ENCODE assay signal across 14 cellular contexts in the genomic region with DNA sequence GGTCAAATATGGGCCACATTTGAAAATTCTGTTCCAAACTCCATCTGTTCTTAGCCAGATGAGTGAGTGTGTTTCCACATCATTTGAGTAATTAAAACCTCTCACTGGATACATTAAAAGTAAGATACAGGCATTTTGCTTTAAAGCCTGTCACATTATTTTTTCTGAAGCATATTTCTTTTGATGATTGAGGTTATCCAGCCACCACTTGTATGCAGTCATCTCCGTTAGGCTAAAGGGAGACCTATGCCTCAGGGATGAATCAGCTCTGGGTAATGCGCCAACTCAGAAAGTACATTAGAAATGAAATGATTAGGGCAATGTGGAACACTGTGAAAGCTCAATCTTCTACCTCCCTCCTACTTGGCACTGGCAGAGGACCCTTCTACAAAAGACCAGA.
DNase-seq lines count a peak whose midpoint lies in the region; ATAC-seq, FAIRE-seq and TF ChIP-seq lines count a peak whose summit lies in the region.
"Had no signal": no experiment of that assay in that cellular context is flagged by ENCODE, and none has a peak within 500 bp of the region (broad histone marks: within the 10 kb centered on the region; RNA-seq: fewer than 3 reads in every experiment).

No MANE protein-coding gene starts in this region.

- no peaks in the 10 kb centered on the region for H3K27me3 ChIP-seq in IMR-90 (ENCODE audit: control insufficient read depth, insufficient read depth, low read length)
- no peaks in the 10 kb centered on the region for H3K27me3 ChIP-seq in astrocyte (ENCODE audit: insufficient read depth, low read length)

- no CpG with 5 or more reads among the region's 2 CpGs for WGBS in IMR-90 (ENCODE audit: extremely low coverage in 2 of 2, insufficient read length in 1 of 2), 2 experiments

- H2BK120ac ChIP-seq in IMR-90 (ENCODE audit: low read depth, low read length), result peak overlapping the region; percentile 92

- no peaks in the 10 kb centered on the region for H4K20me1 ChIP-seq in IMR-90 (ENCODE audit: insufficient read depth, low read length)
- H4K20me1 ChIP-seq in astrocyte (ENCODE audit: insufficient read depth, low read length), result no peaks in the 10 kb centered on the region

- peak overlapping the region; percentile 96 for H2BK20ac ChIP-seq in IMR-90 (ENCODE audit: low read depth, low read length)

- H3K56ac ChIP-seq in IMR-90 (ENCODE audit: extremely low read depth, insufficient read depth, low read length), result peak overlapping the region; percentile 36

- H4K91ac ChIP-seq in IMR-90 (ENCODE audit: insufficient read depth, low read depth, low read length), result peak overlapping the region; percentile 41; the same call in 1 of the 2 replicates

- H3K9me3 ChIP-seq in IMR-90 (ENCODE audit: control insufficient read depth, insufficient read depth, low read length) (no peaks in the 10 kb centered on the region), astrocyte (ENCODE audit: insufficient read depth, low read depth, low read length) (no peaks in the 10 kb centered on the region)
- H3K9me3 ChIP-seq: heart left ventricle had no signal

- H2AK5ac ChIP-seq in IMR-90 (ENCODE audit: low read depth, low read length), result 0 out of 2 replicates have a peak overlapping the region, but pooled peaks have one; percentile 32

- H3K27me3 Mint-ChIP-seq in astrocyte (ENCODE audit: low read depth, unreplicated experiment), result no peaks in the 10 kb centered on the region

- peak overlapping the region; percentile 82 for H2BK5ac ChIP-seq in IMR-90 (ENCODE audit: low read depth, low read length, poor library complexity, severe bottlenecking)

- peak overlapping the region; percentile 1 for H3K4me3 Mint-ChIP-seq in astrocyte (ENCODE audit: unreplicated experiment)
- H3K4me3 Mint-ChIP-seq: activated T-cell treated with anti-CD3 and anti-CD28 coated beads, Interleukin-2, amount 50 U/mL, for 72 hours; CD14-positive monocyte; central memory CD8-positive, alpha-beta T cell; WTC11 had no signal

- peaks cover 43% of the 10 kb centered on the region for H3K4me1 Mint-ChIP-seq in astrocyte (ENCODE audit: low read depth, unreplicated experiment)

- H3K27ac ChIP-seq in IMR-90 (ENCODE audit: insufficient read depth, low read length), result peak overlapping the region; percentile 74; the same call in 1 of the 2 replicates
- peak overlapping the region; percentile 80 for H3K27ac ChIP-seq in astrocyte (ENCODE audit: low read depth, low read length)
- H3K27ac ChIP-seq: heart left ventricle had no signal

- H3K14ac ChIP-seq in IMR-90 (replicated peaks; ENCODE audit: low read depth, low read length), result peak overlapping the region; percentile 61; the same call in 1 of the 2 replicates

- H3K79me2 ChIP-seq in astrocyte (ENCODE audit: insufficient read depth, low read length), result no peaks in the 10 kb centered on the region

- no peaks in the 10 kb centered on the region for H3K79me1 ChIP-seq in IMR-90 (ENCODE audit: low read depth in 1 of 2, low read length in 2 of 2)

- peak overlapping the region; percentile 11 to 82; a peak in 2 of 4 replicates for H4K8ac ChIP-seq in IMR-90 (ENCODE audit: low read depth in 2 of 2, low read length in 2 of 2)

- no peak overlapping the region for H3K9ac ChIP-seq in IMR-90 (ENCODE audit: low read depth, low read length)
- peak overlapping the region; percentile 68 for H3K9ac ChIP-seq in astrocyte (ENCODE audit: low read length)

- H3K4me2 ChIP-seq in IMR-90 (ENCODE audit: low read depth, low read length) (peak overlapping the region; percentile 59), astrocyte (ENCODE audit: low read length) (peak overlapping the region; percentile 70)

- peak overlapping the region; percentile 80; the same call in 1 of the 2 replicates for H3K18ac ChIP-seq in IMR-90 (ENCODE audit: low read depth, low read length)

- peak overlapping the region; percentile 99; the same call in 2 of the 3 replicates for H2BK15ac ChIP-seq in IMR-90 (ENCODE audit: low read depth, low read length)

- H3K9me3 Mint-ChIP-seq in astrocyte (ENCODE audit: unreplicated experiment), result no peaks in the 10 kb centered on the region
- H3K9me3 Mint-ChIP-seq: CD14-positive monocyte; central memory CD8-positive, alpha-beta T cell had no signal

- H3K4ac ChIP-seq in IMR-90 (ENCODE audit: low read depth, low read length), result peak overlapping the region; percentile 75

- H3K27ac Mint-ChIP-seq in astrocyte (ENCODE audit: unreplicated experiment), result peak overlapping the region; percentile 76
- H3K27ac Mint-ChIP-seq: activated T-cell treated with anti-CD3 and anti-CD28 coated beads, Interleukin-2, amount 50 U/mL, for 72 hours; CD14-positive monocyte; WTC11 had no signal

- dilution Hi-C loops in IMR-90 (cut with HindIII; ENCODE audit: low sequenced_read_pairs, unreplicated experiment), result no loop called here

- no peak overlapping the region for H2AK9ac ChIP-seq in IMR-90 (replicated peaks; ENCODE audit: low read depth, low read length, poor library complexity)

- DNase-seq in AG08396 (ENCODE audit: low spot score) (peak; percentile 69), IMR-90 (peak; percentile 95), astrocyte (ENCODE audit: low read depth) (peak; percentile 99), HuH-7.5 (ENCODE audit: low spot score) (no peak), epidermal melanocyte (ENCODE audit: insufficient read length, low spot score) (no peak), NOMO-1 treated with dmso at 0.1 percent for 144 hours (lab: John Stamatoyannopoulos, UW; ENCODE audit: unreplicated experiment) (no peak)
- DNase-seq: activated T-cell treated with anti-CD3 and anti-CD28 coated beads, Interleukin-2, amount 50 U/mL, for 72 hours; heart left ventricle; NCI-H1436 had no signal

- no peak for TF ChIP-seq POLR2A in IMR-90 (IDR thresholded peaks at IDR 0.05; ENCODE audit: low read depth, low read length)

- no peaks in the 10 kb centered on the region; the same call in 1 of the 2 replicates for H3K36me3 ChIP-seq in IMR-90 (ENCODE audit: control insufficient read depth, insufficient read depth, low read length)
- H3K36me3 ChIP-seq in astrocyte (ENCODE audit: insufficient read depth, low read length), result no peaks in the 10 kb centered on the region
- H3K36me3 ChIP-seq: heart left ventricle had no signal

- H3K4me1 ChIP-seq in IMR-90 (ENCODE audit: control insufficient read depth, insufficient read depth, low read length) (peaks cover 33% of the 10 kb centered on the region), astrocyte (ENCODE audit: insufficient read depth, low read length) (peaks cover 57% of the 10 kb centered on the region)

- peaks cover 15% of the 10 kb centered on the region for H3K9me1 ChIP-seq in IMR-90 (ENCODE audit: insufficient read depth, low read length)

- H3K4me3 ChIP-seq in IMR-90 (ENCODE audit: insufficient read depth, low read depth, low read length) (no peak overlapping the region), astrocyte (ENCODE audit: insufficient read depth, low read depth, low read length) (no peak overlapping the region)
- H3K4me3 ChIP-seq: heart left ventricle had no signal

- H3K36me3 Mint-ChIP-seq in astrocyte (ENCODE audit: low read depth, unreplicated experiment), result no peaks in the 10 kb centered on the region
- H3K36me3 Mint-ChIP-seq: CD14-positive monocyte, WTC11 had no signal

- peak overlapping the region; percentile 70; the same call in 1 of the 2 replicates for H4K5ac ChIP-seq in IMR-90 (ENCODE audit: low read depth, low read length)

- peak overlapping the region; percentile 46; the same call in 1 of the 2 replicates for H3K23ac ChIP-seq in IMR-90 (ENCODE audit: low read depth, low read length)

- TF ChIP-seq RAD21 in IMR-90 (IDR thresholded peaks at IDR 0.05; ENCODE audit: low read length), result no peak

- intact Hi-C loops in IMR-90 (cut with micrococcal nuclease), result loop anchor here (5.0 kb wide), 1 partner anchor 92 kb away; a partner anchor contains a TSS

- TF ChIP-seq CTCF in IMR-90 (conservative IDR thresholded peaks at IDR 0.05; ENCODE audit: low read depth, low read length), result no peak
- no peak for TF ChIP-seq CTCF in astrocyte (IDR thresholded peaks at IDR 0.05; ENCODE audit: insufficient read depth, low read depth, low read length)

- BruUV-seq in IMR-90 (replicated peaks; lab: Mats Ljungman, UMichigan), result no TSS peak

- no peak overlapping the region for H2AFZ ChIP-seq in IMR-90 (replicated peaks; ENCODE audit: low read length, poor library complexity)
- no peak overlapping the region for H2AFZ ChIP-seq in astrocyte (ENCODE audit: low read depth, low read length)

- CTCF ChIA-PET in IMR-90 (lab: Yijun Ruan, JAX), result no interaction called here

- POLR2A ChIA-PET in IMR-90 (lab: Charles Lee; ENCODE audit: unreplicated experiment), result no interaction called here

- in situ Hi-C loops in IMR-90 (cut with MboI; ENCODE audit: low sequenced_read_pairs), result no loop called here

- FAIRE-seq in astrocyte (lab: Jason Lieb, UNC) (peak; percentile 92), islet of Langerhans (lab: Jason Lieb, UNC) (peak; percentile 88)

- ATAC-seq in IMR-90 (ENCODE audit: low read depth) (peak; percentile 58), GM21360 (IDR thresholded peaks at IDR 0.05; ENCODE audit: unreplicated experiment) (no peak)
- ATAC-seq: heart left ventricle, WTC11 had no signal

TF ChIP-seq in IMR-90, 13 proteins besides CTCF, POLR2A, EP300 and RAD21:
- TF ChIP-seq RFX5 (IDR thresholded peaks at IDR 0.05; ENCODE audit: low read depth, low read length) (no peak), FOS (IDR thresholded peaks at IDR 0.05; ENCODE audit: low read depth, low read length) (peak; percentile 59), NFE2L2 (IDR thresholded peaks at IDR 0.05; ENCODE audit: low read depth, low read length) (peak; percentile 19; the same call in 1 of the 2 replicates)

Comparison
In these comparisons a context has a peak if more than half of its experiments do, and no peak if none do; other contexts are left out.
1. DNase-seq: peak in AG08396 (single experiment), IMR-90 (single experiment) and astrocyte (single experiment); none in HuH-7.5 (single experiment), epidermal melanocyte (single experiment) and NOMO-1 treated with dmso at 0.1 percent for 144 hours (single experiment).